Comparison of ENCODE assay signal across 16 cellular contexts in the genomic region with DNA sequence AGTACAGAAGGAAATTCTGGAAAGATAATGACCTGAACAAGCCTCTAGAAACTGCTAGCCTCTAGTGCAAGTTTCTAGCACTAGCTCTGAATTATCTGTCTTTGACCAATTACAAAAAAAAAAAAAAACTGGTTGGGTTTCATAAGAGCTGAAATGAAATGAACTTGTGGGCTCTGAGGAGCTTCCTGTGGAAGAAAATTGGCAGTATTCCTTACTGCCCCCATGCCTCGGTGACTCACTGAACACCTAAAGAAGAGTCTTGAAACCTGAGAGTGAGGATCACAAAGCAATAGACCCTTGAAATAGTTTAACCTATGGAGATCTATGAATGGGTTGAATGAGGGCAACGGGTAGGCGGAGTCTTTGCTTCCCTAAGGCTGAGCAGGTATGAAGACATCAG.
DNase-seq lines count a peak whose midpoint lies in the region; ATAC-seq, FAIRE-seq and TF ChIP-seq lines count a peak whose summit lies in the region.
"Had no signal": no experiment of that assay in that cellular context is flagged by ENCODE, and none has a peak within 500 bp of the region (broad histone marks: within the 10 kb centered on the region; RNA-seq: fewer than 3 reads in every experiment).

No MANE protein-coding gene starts in this region.

- peaks cover 2% of the 10 kb centered on the region; the same call in 1 of the 2 replicates for H3K27me3 ChIP-seq in IMR-90 (ENCODE audit: control insufficient read depth, insufficient read depth, low read length)

- no peak overlapping the region for H3K9ac ChIP-seq in IMR-90 (ENCODE audit: low read depth, low read length)

- no peak for FAIRE-seq in urothelium cell line (lab: Jason Lieb, UNC)
- FAIRE-seq: K562 had no signal

- H2AFZ ChIP-seq in IMR-90 (replicated peaks; ENCODE audit: low read length, poor library complexity), result no peak overlapping the region

- H3K4me3 Mint-ChIP-seq in WTC11, result no peak overlapping the region
- H3K4me3 Mint-ChIP-seq in activated CD4-positive, alpha-beta T cell treated with anti-CD3 and anti-CD28 coated beads, Interleukin-2, amount 10 ng/mL, durations not matched to agents 24 days and 14 days, result no peak overlapping the region
- H3K4me3 Mint-ChIP-seq: H9 had no signal

- no peaks in the 10 kb centered on the region for H3K9me3 Mint-ChIP-seq in WTC11
- H3K9me3 Mint-ChIP-seq in activated CD4-positive, alpha-beta T cell treated with anti-CD3 and anti-CD28 coated beads, Interleukin-2, amount 10 ng/mL, durations not matched to agents 24 days and 14 days, result no peaks in the 10 kb centered on the region
- H3K9me3 Mint-ChIP-seq: H9 had no signal

- dilution Hi-C loops in IMR-90 (cut with HindIII; ENCODE audit: low sequenced_read_pairs, unreplicated experiment), result no loop called here

- DNase-seq in IMR-90 (peak; percentile 8), WTC11 (ENCODE audit: low spot score) (no peak), epithelial cell of esophagus (ENCODE audit: low read depth) (peak; percentile 4), urothelium cell line (ENCODE audit: low spot score) (peak; percentile 11)
- DNase-seq in activated CD4-positive, alpha-beta T cell treated with anti-CD3 and anti-CD28 coated beads, Interleukin-2, amount 10 ng/mL, durations not matched to agents 24 days and 14 days, result no peak
- DNase-seq in stimulated activated CD8-positive, alpha-beta memory T cell treated with anti-CD3 and anti-CD28 coated beads, Interleukin-4, amount 100 ng/mL, for 48 hours, result no peak
- no peak for DNase-seq in stimulated activated naive CD4-positive, alpha-beta T cell treated with Interleukin-2 at 50 U/mL for 16 hours (lab: John Stamatoyannopoulos, UW)
- DNase-seq: ACHN, Caco-2, DMS53, H9, NCI-H1092 treated with DMSO at 0.1 percent for 48 hours, NCI-H1694, NCI-H82, SW 1271 had no signal

- no peaks in the 10 kb centered on the region for H3K9me1 ChIP-seq in IMR-90 (ENCODE audit: insufficient read depth, low read length)

- no peak overlapping the region for H2AK9ac ChIP-seq in IMR-90 (replicated peaks; ENCODE audit: low read depth, low read length, poor library complexity)

- BruUV-seq in IMR-90 (replicated peaks; lab: Mats Ljungman, UMichigan), result no TSS peak

- intact Hi-C loops in IMR-90 (cut with micrococcal nuclease), result loop anchor here (2.0 kb wide), 1 partner anchor 33 kb away; no protein-coding TSS in a partner anchor
- intact Hi-C loops in activated CD4-positive, alpha-beta T cell treated with anti-CD3 and anti-CD28 coated beads, Interleukin-2, amount 10 ng/mL, durations not matched to agents 24 days and 14 days (cut with micrococcal nuclease), result no loop called here

- H3K4ac ChIP-seq in IMR-90 (ENCODE audit: low read depth, low read length), result no peak overlapping the region

- no peak overlapping the region for H4K91ac ChIP-seq in IMR-90 (ENCODE audit: insufficient read depth, low read depth, low read length)

- H3K4me3 ChIP-seq in IMR-90 (ENCODE audit: insufficient read depth, low read depth, low read length), result no peak overlapping the region
- H3K4me3 ChIP-seq in epithelial cell of esophagus (ENCODE audit: low read length), result no peak overlapping the region
- H3K4me3 ChIP-seq: K562 had no signal

- CTCF ChIA-PET in IMR-90 (lab: Yijun Ruan, JAX) (interaction anchor here (0.6 kb wide), 1 partner anchor 124 kb away, joined by 3 read pairs; no protein-coding TSS in a partner anchor), WTC11 (lab: Charles Lee) (interaction anchor here (1.4 kb wide), 1 partner anchor 124 kb away, joined by 3 read pairs; no protein-coding TSS in a partner anchor)

- no peak overlapping the region for H3K14ac ChIP-seq in IMR-90 (replicated peaks; ENCODE audit: low read depth, low read length)

- WGBS in IMR-90 (ENCODE audit: extremely low coverage in 2 of 2, insufficient read length in 1 of 2), 2 experiments, result no CpG with 5 or more reads among the region's 3 CpGs

- H2AK5ac ChIP-seq in IMR-90 (ENCODE audit: low read depth, low read length), result no peak overlapping the region

- no peak overlapping the region for H2BK120ac ChIP-seq in IMR-90 (ENCODE audit: low read depth, low read length)

- no peak for TF ChIP-seq RAD21 in IMR-90 (IDR thresholded peaks at IDR 0.05; ENCODE audit: low read length)

- ATAC-seq in IMR-90 (ENCODE audit: low read depth), result no peak
- ATAC-seq in WTC11, result peak; percentile 26; the same call in 1 of the 2 replicates
- ATAC-seq: K562 had no signal

- no peaks in the 10 kb centered on the region for H3K79me1 ChIP-seq in IMR-90 (ENCODE audit: low read depth in 1 of 2, low read length in 2 of 2)

- no peaks in the 10 kb centered on the region for H3K27me3 Mint-ChIP-seq in WTC11 (ENCODE audit: low read depth)
- H3K27me3 Mint-ChIP-seq in activated CD4-positive, alpha-beta T cell treated with anti-CD3 and anti-CD28 coated beads, Interleukin-2, amount 10 ng/mL, durations not matched to agents 24 days and 14 days, result peaks cover 13% of the 10 kb centered on the region

- H3K23ac ChIP-seq in IMR-90 (ENCODE audit: low read depth, low read length), result no peak overlapping the region

- no peak overlapping the region for H3K4me2 ChIP-seq in IMR-90 (ENCODE audit: low read depth, low read length)

- H3K9me3 ChIP-seq in IMR-90 (ENCODE audit: control insufficient read depth, insufficient read depth, low read length), result no peaks in the 10 kb centered on the region
- H3K9me3 ChIP-seq: Caco-2 had no signal

- no peaks in the 10 kb centered on the region for H3K36me3 Mint-ChIP-seq in WTC11
- H3K36me3 Mint-ChIP-seq in activated CD4-positive, alpha-beta T cell treated with anti-CD3 and anti-CD28 coated beads, Interleukin-2, amount 10 ng/mL, durations not matched to agents 24 days and 14 days (ENCODE audit: low read depth), result no peaks in the 10 kb centered on the region

- no peak for TF ChIP-seq POLR2A in IMR-90 (IDR thresholded peaks at IDR 0.05; ENCODE audit: low read depth, low read length)

- TF ChIP-seq CTCF in IMR-90 (conservative IDR thresholded peaks at IDR 0.05; ENCODE audit: low read depth, low read length) (no peak), WTC11 (IDR thresholded peaks at IDR 0.05) (no peak), epithelial cell of esophagus (IDR thresholded peaks at IDR 0.05; ENCODE audit: insufficient read depth, low read depth, low read length, missing control alignments) (no peak)

- no peaks in the 10 kb centered on the region for H3K36me3 ChIP-seq in IMR-90 (ENCODE audit: control insufficient read depth, insufficient read depth, low read length)

- no peak overlapping the region for H3K18ac ChIP-seq in IMR-90 (ENCODE audit: low read depth, low read length)

- no peaks in the 10 kb centered on the region for H4K20me1 ChIP-seq in IMR-90 (ENCODE audit: insufficient read depth, low read length)

- H3K56ac ChIP-seq in IMR-90 (ENCODE audit: extremely low read depth, insufficient read depth, low read length), result no peak overlapping the region

- H3K4me1 Mint-ChIP-seq in WTC11, result no peaks in the 10 kb centered on the region
- H3K4me1 Mint-ChIP-seq in activated CD4-positive, alpha-beta T cell treated with anti-CD3 and anti-CD28 coated beads, Interleukin-2, amount 10 ng/mL, durations not matched to agents 24 days and 14 days, result no peaks in the 10 kb centered on the region
- H3K4me1 Mint-ChIP-seq: H9 had no signal

- POLR2A ChIA-PET in IMR-90 (lab: Charles Lee; ENCODE audit: unreplicated experiment), result no interaction called here
- POLR2A ChIA-PET in WTC11 (lab: Charles Lee), result no interaction called here

- no peak overlapping the region for H2BK15ac ChIP-seq in IMR-90 (ENCODE audit: low read depth, low read length)

- H2BK5ac ChIP-seq in IMR-90 (ENCODE audit: low read depth, low read length, poor library complexity, severe bottlenecking), result no peak overlapping the region

- no peak overlapping the region for H4K5ac ChIP-seq in IMR-90 (ENCODE audit: low read depth, low read length)

- in situ Hi-C loops in IMR-90 (cut with MboI; ENCODE audit: low sequenced_read_pairs), result no loop called here

- H4K8ac ChIP-seq in IMR-90 (ENCODE audit: low read depth in 2 of 2, low read length in 2 of 2), result no peak overlapping the region

- H2BK20ac ChIP-seq in IMR-90 (ENCODE audit: low read depth, low read length), result no peak overlapping the region

- no peaks in the 10 kb centered on the region for H3K4me1 ChIP-seq in IMR-90 (ENCODE audit: control insufficient read depth, insufficient read depth, low read length)
- H3K4me1 ChIP-seq: Caco-2 had no signal

- H3K27ac ChIP-seq in IMR-90 (ENCODE audit: insufficient read depth, low read length), result no peak overlapping the region

- no peak overlapping the region for H3K27ac Mint-ChIP-seq in WTC11
- H3K27ac Mint-ChIP-seq in activated CD4-positive, alpha-beta T cell treated with anti-CD3 and anti-CD28 coated beads, Interleukin-2, amount 10 ng/mL, durations not matched to agents 24 days and 14 days, result no peak overlapping the region
- H3K27ac Mint-ChIP-seq: H9 had no signal

TF ChIP-seq in IMR-90, 13 proteins besides CTCF, POLR2A, EP300 and RAD21 (continues in another document):
- TF ChIP-seq, protein P1, sequence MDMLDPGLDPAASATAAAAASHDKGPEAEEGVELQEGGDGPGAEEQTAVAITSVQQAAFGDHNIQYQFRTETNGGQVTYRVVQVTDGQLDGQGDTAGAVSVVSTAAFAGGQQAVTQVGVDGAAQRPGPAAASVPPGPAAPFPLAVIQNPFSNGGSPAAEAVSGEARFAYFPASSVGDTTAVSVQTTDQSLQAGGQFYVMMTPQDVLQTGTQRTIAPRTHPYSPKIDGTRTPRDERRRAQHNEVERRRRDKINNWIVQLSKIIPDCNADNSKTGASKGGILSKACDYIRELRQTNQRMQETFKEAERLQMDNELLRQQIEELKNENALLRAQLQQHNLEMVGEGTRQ (IDR thresholded peaks at IDR 0.05; ENCODE audit: low read depth, low read length), result no peak
- TF ChIP-seq NFE2L2 (IDR thresholded peaks at IDR 0.05; ENCODE audit: low read depth, low read length) (no peak), RCOR1 (IDR thresholded peaks at IDR 0.05; ENCODE audit: insufficient replicate concordance, low read length) (no peak), MAZ (IDR thresholded peaks at IDR 0.05; ENCODE audit: borderline replicate concordance, low read depth, low read length) (no peak), CHD1 (IDR thresholded peaks at IDR 0.05; ENCODE audit: low read depth, low read length) (no peak)

TF ChIP-seq in WTC11, 78 proteins besides CTCF, POLR2A, EP300 and RAD21 (continues in another document):
- TF ChIP-seq RORB (CRISPR knock-in tag; IDR thresholded peaks at IDR 0.05) (no peak), ETV6 (CRISPR knock-in tag; IDR thresholded peaks at IDR 0.05) (no peak), OVOL2 (CRISPR knock-in tag; IDR thresholded peaks at IDR 0.05; ENCODE audit: borderline replicate concordance) (no peak), MXD4 (CRISPR knock-in tag; IDR thresholded peaks at IDR 0.05; ENCODE audit: borderline replicate concordance) (no peak)
- TF ChIP-seq, protein P2, sequence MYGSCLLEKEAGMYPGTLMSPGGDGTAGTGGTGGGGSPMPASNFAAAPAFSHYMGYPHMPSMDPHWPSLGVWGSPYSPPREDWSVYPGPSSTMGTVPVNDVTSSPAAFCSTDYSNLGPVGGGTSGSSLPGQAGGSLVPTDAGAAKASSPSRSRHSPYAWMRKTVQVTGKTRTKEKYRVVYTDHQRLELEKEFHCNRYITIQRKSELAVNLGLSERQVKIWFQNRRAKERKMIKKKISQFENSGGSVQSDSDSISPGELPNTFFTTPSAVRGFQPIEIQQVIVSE (CRISPR knock-in tag; IDR thresholded peaks at IDR 0.05; ENCODE audit: borderline replicate concordance), result no peak

Comparison
In these comparisons a context has a peak if more than half of its experiments do, and no peak if none do; other contexts are left out.
1. DNase-seq: peak in IMR-90 (single experiment), epithelial cell of esophagus (single experiment) and urothelium cell line (single experiment); none in WTC11 (single experiment), activated CD4-positive, alpha-beta T cell treated with anti-CD3 and anti-CD28 coated beads, Interleukin-2, amount 10 ng/mL, durations not matched to agents 24 days and 14 days (single experiment), stimulated activated CD8-positive, alpha-beta memory T cell treated with anti-CD3 and anti-CD28 coated beads, Interleukin-4, amount 100 ng/mL, for 48 hours (single experiment) and stimulated activated naive CD4-positive, alpha-beta T cell treated with Interleukin-2 at 50 U/mL for 16 hours (single experiment).